ENCODE assay signal across 20 cellular contexts in genomic region chr18:2306641-2307040, GRCh38.
DNase-seq lines count a peak whose midpoint lies in the region; TF ChIP-seq lines count a peak whose summit lies in the region.
"Had no signal": no experiment of that assay in that cellular context is flagged by ENCODE, and none has a peak within 500 bp of the region (broad histone marks: within the 10 kb centered on the region; RNA-seq: fewer than 3 reads in every experiment).

No MANE protein-coding gene starts in this region.

- peak overlapping the region; percentile 67 for H3K27ac Mint-ChIP-seq in MCF 10A (ENCODE audit: low read depth, unreplicated experiment)
- H3K27ac Mint-ChIP-seq: CD4-positive, alpha-beta memory T cell had no signal

- H3K27ac ChIP-seq in breast epithelium = no peak overlapping the region
- H3K27ac ChIP-seq: A549, GM23248 had no signal

- TF ChIP-seq POLR2A in breast epithelium (IDR thresholded peaks at IDR 0.05) = no peak

- BruUV-seq in MCF 10A (replicated peaks; lab: Mats Ljungman, UMichigan) = no TSS peak

- H3K9ac ChIP-seq in adipocyte (ENCODE audit: low read length) = no peak overlapping the region
- H3K9ac ChIP-seq: GM23248 had no signal

- H3K4me1 ChIP-seq in breast epithelium = no peaks in the 10 kb centered on the region
- H3K4me1 ChIP-seq in adipocyte (ENCODE audit: control insufficient read depth, insufficient read depth, low read length) = peaks cover 3% of the 10 kb centered on the region

- POLR2A ChIA-PET in MCF 10A (lab: Yijun Ruan, JAX) = no interaction called here

- no peaks in the 10 kb centered on the region for H3K9me3 Mint-ChIP-seq in MCF 10A (ENCODE audit: unreplicated experiment)
- H3K9me3 Mint-ChIP-seq: CD4-positive, alpha-beta memory T cell had no signal

- H3K9me3 ChIP-seq in breast epithelium (no peaks in the 10 kb centered on the region), adipocyte (ENCODE audit: control insufficient read depth, low read length) (no peaks in the 10 kb centered on the region)
- H3K9me3 ChIP-seq: A549 had no signal

- peaks cover 46% of the 10 kb centered on the region for H3K4me1 Mint-ChIP-seq in MCF 10A (ENCODE audit: insufficient read depth, unreplicated experiment)
- H3K4me1 Mint-ChIP-seq: CD4-positive, alpha-beta memory T cell had no signal

- no peak for TF ChIP-seq CTCF in MCF 10A (IDR thresholded peaks at IDR 0.05; ENCODE audit: unreplicated experiment)
- no peak for TF ChIP-seq CTCF in breast epithelium (IDR thresholded peaks at IDR 0.05)
- TF ChIP-seq CTCF in fibroblast of the aortic adventitia (IDR thresholded peaks at IDR 0.05; ENCODE audit: insufficient read depth, low read length) = no peak

- H3K36me3 ChIP-seq in breast epithelium (no peaks in the 10 kb centered on the region), adipocyte (ENCODE audit: control insufficient read depth, insufficient read depth, low read length, severe bottlenecking) (no peaks in the 10 kb centered on the region)

- intact Hi-C loops in MCF 10A (cut with micrococcal nuclease) = loop anchor here (10.0 kb wide), 1 partner anchor 192 kb away; no protein-coding TSS in a partner anchor
- intact Hi-C loops in breast epithelium (cut with DNase I; ENCODE audit: low total_unique reads) = no loop called here

- H3K27me3 Mint-ChIP-seq in MCF 10A (ENCODE audit: insufficient read depth, unreplicated experiment) = no peaks in the 10 kb centered on the region

- H3K4me3 Mint-ChIP-seq in MCF 10A (ENCODE audit: unreplicated experiment) = no peak overlapping the region
- H3K4me3 Mint-ChIP-seq: CD4-positive, alpha-beta memory T cell had no signal

- no peaks in the 10 kb centered on the region for H3K36me3 Mint-ChIP-seq in MCF 10A (ENCODE audit: insufficient read depth, unreplicated experiment)
- H3K36me3 Mint-ChIP-seq: CD4-positive, alpha-beta memory T cell had no signal

- H3K4me3 ChIP-seq in breast epithelium = no peak overlapping the region
- H3K4me3 ChIP-seq in adipocyte (ENCODE audit: low read length) = no peak overlapping the region
- H3K4me3 ChIP-seq in fibroblast of the aortic adventitia (ENCODE audit: low read depth, low read length) = no peak overlapping the region
- H3K4me3 ChIP-seq: A549, GM23248 had no signal

- CTCF ChIA-PET in MCF 10A (lab: Yijun Ruan, JAX) = interaction anchor here (0.7 kb wide), 1 partner anchor 1445 kb away, joined by 3 read pairs; no protein-coding TSS in a partner anchor

- no peak for DNase-seq in MCF 10A (ENCODE audit: unreplicated experiment)
- no peak for DNase-seq in breast epithelium (ENCODE audit: low spot score in 2 of 2)
- DNase-seq in adipocyte (ENCODE audit: low read depth) = peak; percentile 64
- DNase-seq in fibroblast of gingiva (ENCODE audit: low read depth) = peak; percentile 56
- peak; percentile 49 for DNase-seq in fibroblast of the aortic adventitia (ENCODE audit: low read depth)
- DNase-seq in SKM-1 treated with dmso at 0.1 percent for 144 hours (lab: John Stamatoyannopoulos, UW; ENCODE audit: unreplicated experiment) = no peak
- no peak for DNase-seq in effector CD8-positive, alpha-beta T cell (lab: John Stamatoyannopoulos, UW)
- DNase-seq in germinal center (ENCODE audit: low spot score) = no peak
- DNase-seq: 8988T; ACHN; C1 segment of cervical spinal cord; Calu3; CD4-positive, alpha-beta memory T cell; COR-L47; DMS153; DND-41; GM23248; H7; HCEC 1CT had no signal

- H3K27me3 ChIP-seq in breast epithelium (no peaks in the 10 kb centered on the region), adipocyte (replicated peaks; ENCODE audit: control insufficient read depth, insufficient read depth, low read length) (no peaks in the 10 kb centered on the region)

Comparison
In these comparisons a context has a peak if more than half of its experiments do, and no peak if none do; other contexts are left out.
1. DNase-seq: peak in adipocyte (single experiment), fibroblast of gingiva (single experiment) and fibroblast of the aortic adventitia (single experiment); none in MCF 10A (single experiment), breast epithelium (0 of 2), SKM-1 treated with dmso at 0.1 percent for 144 hours (single experiment), effector CD8-positive, alpha-beta T cell (single experiment) and germinal center (single experiment).